In genomic region chr6:52995079-52995912, GRCh38 we compare ENCODE assay signal across 1 cellular context.
TF ChIP-seq lines count a peak whose summit lies in the region.
"Not testable (repeated sequence)": the region's sequence is repeated elsewhere in the genome, so short reads cannot be mapped to it uniquely, and the experiment has no call there.

A gene with protein sequence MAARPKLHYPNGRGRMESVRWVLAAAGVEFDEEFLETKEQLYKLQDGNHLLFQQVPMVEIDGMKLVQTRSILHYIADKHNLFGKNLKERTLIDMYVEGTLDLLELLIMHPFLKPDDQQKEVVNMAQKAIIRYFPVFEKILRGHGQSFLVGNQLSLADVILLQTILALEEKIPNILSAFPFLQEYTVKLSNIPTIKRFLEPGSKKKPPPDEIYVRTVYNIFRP (minus strand): TSS chr6:52995284. CDS start chr6:52994243, 1,041 bp downstream.

TF ChIP-seq in K562, 482 proteins besides CTCF, POLR2A, EP300 and RAD21 (continued from another document and continues in another):
- TF ChIP-seq ZBTB40 (IDR thresholded peaks at IDR 0.05): peak; percentile 88
- not testable (repeated sequence) for TF ChIP-seq ZBTB40 (CRISPR knock-in tag; IDR thresholded peaks at IDR 0.05); NR2C1 (IDR thresholded peaks at IDR 0.05)
- peak; percentile 76; the same call in 1 of the 2 replicates for TF ChIP-seq ILF3 (IDR thresholded peaks at IDR 0.05; ENCODE audit: borderline replicate concordance)
- peak; percentile 90 for TF ChIP-seq CXXC5 (CRISPR knock-in tag; IDR thresholded peaks at IDR 0.05)
- peak; percentile 71 for TF ChIP-seq TFAP4 (CRISPR knock-in tag; IDR thresholded peaks at IDR 0.05; ENCODE audit: borderline replicate concordance)
- peak; percentile 73 for TF ChIP-seq SMAD4 (CRISPR knock-in tag; conservative IDR thresholded peaks at IDR 0.05)
- TF ChIP-seq ZBTB1 (CRISPR knock-in tag; IDR thresholded peaks at IDR 0.05; ENCODE audit: borderline replicate concordance, low read depth): peak; percentile 85
- peak; percentile 85 for TF ChIP-seq ZBTB2 (IDR thresholded peaks at IDR 0.05)
- TF ChIP-seq XRCC5 (IDR thresholded peaks at IDR 0.05; ENCODE audit: low read depth, low read length): peak; percentile 82
- TF ChIP-seq SRF (CRISPR knock-in tag; IDR thresholded peaks at IDR 0.05): peak in 1 of 2 experiments; percentile 34; a peak in 3 of 4 replicates
- peak; percentile 41 for TF ChIP-seq MTA2 (IDR thresholded peaks at IDR 0.05; ENCODE audit: low read depth)
- peak; percentile 55 for TF ChIP-seq CBFA2T3 (IDR thresholded peaks at IDR 0.05)
- TF ChIP-seq ATF7 (IDR thresholded peaks at IDR 0.05): peak; percentile 95
- TF ChIP-seq MAFK (IDR thresholded peaks at IDR 0.05; ENCODE audit: low read length): peak; percentile 83
- peak; percentile 43; the same call in 1 of the 2 replicates for TF ChIP-seq RFX5 (IDR thresholded peaks at IDR 0.05; ENCODE audit: low read depth, low read length)
- TF ChIP-seq SMC3 (conservative IDR thresholded peaks at IDR 0.05; ENCODE audit: insufficient read depth, low read depth, low read length): peak; percentile 85
- TF ChIP-seq THRAP3 (IDR thresholded peaks at IDR 0.05; ENCODE audit: borderline replicate concordance): peak; percentile 92
- peak; percentile 84 to 86 for TF ChIP-seq NRF1 (conservative IDR thresholded peaks at IDR 0.05 in 1 of 2, IDR thresholded peaks at IDR 0.05 in 1 of 2)
- peak; percentile 82 for TF ChIP-seq ZNF197 (CRISPR knock-in tag; IDR thresholded peaks at IDR 0.05; ENCODE audit: low read depth)
- TF ChIP-seq CCNT2 (IDR thresholded peaks at IDR 0.05; ENCODE audit: borderline replicate concordance, extremely low read depth, insufficient read length, low read depth, low read length): peak; percentile 46
- peak; percentile 72 for TF ChIP-seq RBFOX2 (IDR thresholded peaks at IDR 0.05; ENCODE audit: low read depth, low read length)
- TF ChIP-seq, protein P1, sequence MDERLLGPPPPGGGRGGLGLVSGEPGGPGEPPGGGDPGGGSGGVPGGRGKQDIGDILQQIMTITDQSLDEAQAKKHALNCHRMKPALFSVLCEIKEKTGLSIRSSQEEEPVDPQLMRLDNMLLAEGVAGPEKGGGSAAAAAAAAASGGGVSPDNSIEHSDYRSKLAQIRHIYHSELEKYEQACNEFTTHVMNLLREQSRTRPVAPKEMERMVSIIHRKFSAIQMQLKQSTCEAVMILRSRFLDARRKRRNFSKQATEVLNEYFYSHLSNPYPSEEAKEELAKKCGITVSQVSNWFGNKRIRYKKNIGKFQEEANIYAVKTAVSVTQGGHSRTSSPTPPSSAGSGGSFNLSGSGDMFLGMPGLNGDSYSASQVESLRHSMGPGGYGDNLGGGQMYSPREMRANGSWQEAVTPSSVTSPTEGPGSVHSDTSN (CRISPR knock-in tag; IDR thresholded peaks at IDR 0.05; ENCODE audit: low read depth): not testable (repeated sequence)
- TF ChIP-seq, protein P1 (tag; conservative IDR thresholded peaks at IDR 0.05; ENCODE audit: low read depth): peak; percentile 71
- TF ChIP-seq TCF3 (CRISPR knock-in tag; IDR thresholded peaks at IDR 0.05): peak; percentile 63
- TF ChIP-seq, protein P2, sequence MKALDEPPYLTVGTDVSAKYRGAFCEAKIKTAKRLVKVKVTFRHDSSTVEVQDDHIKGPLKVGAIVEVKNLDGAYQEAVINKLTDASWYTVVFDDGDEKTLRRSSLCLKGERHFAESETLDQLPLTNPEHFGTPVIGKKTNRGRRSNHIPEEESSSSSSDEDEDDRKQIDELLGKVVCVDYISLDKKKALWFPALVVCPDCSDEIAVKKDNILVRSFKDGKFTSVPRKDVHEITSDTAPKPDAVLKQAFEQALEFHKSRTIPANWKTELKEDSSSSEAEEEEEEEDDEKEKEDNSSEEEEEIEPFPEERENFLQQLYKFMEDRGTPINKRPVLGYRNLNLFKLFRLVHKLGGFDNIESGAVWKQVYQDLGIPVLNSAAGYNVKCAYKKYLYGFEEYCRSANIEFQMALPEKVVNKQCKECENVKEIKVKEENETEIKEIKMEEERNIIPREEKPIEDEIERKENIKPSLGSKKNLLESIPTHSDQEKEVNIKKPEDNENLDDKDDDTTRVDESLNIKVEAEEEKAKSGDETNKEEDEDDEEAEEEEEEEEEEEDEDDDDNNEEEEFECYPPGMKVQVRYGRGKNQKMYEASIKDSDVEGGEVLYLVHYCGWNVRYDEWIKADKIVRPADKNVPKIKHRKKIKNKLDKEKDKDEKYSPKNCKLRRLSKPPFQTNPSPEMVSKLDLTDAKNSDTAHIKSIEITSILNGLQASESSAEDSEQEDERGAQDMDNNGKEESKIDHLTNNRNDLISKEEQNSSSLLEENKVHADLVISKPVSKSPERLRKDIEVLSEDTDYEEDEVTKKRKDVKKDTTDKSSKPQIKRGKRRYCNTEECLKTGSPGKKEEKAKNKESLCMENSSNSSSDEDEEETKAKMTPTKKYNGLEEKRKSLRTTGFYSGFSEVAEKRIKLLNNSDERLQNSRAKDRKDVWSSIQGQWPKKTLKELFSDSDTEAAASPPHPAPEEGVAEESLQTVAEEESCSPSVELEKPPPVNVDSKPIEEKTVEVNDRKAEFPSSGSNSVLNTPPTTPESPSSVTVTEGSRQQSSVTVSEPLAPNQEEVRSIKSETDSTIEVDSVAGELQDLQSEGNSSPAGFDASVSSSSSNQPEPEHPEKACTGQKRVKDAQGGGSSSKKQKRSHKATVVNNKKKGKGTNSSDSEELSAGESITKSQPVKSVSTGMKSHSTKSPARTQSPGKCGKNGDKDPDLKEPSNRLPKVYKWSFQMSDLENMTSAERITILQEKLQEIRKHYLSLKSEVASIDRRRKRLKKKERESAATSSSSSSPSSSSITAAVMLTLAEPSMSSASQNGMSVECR (CRISPR knock-in tag; IDR thresholded peaks at IDR 0.05): peak; percentile 38; the same call in 1 of the 2 replicates
- peak; percentile 100 for TF ChIP-seq CTBP1 (IDR thresholded peaks at IDR 0.05; ENCODE audit: borderline replicate concordance)
- TF ChIP-seq LCOR (CRISPR knock-in tag; IDR thresholded peaks at IDR 0.05): peak; percentile 80; the same call in 1 of the 2 replicates
- peak; percentile 93 for TF ChIP-seq ZNF316 (IDR thresholded peaks at IDR 0.05)
- TF ChIP-seq SNAPC5 (CRISPR knock-in tag; IDR thresholded peaks at IDR 0.05): peak; percentile 97
- peak; percentile 86; the same call in 1 of the 2 replicates for TF ChIP-seq MTA3 (IDR thresholded peaks at IDR 0.05; ENCODE audit: borderline replicate concordance)
- TF ChIP-seq KDM2B (CRISPR knock-in tag; IDR thresholded peaks at IDR 0.05): 0 out of 2 replicates have a peak, but pooled peaks have one; percentile 50
- TF ChIP-seq, protein P3, sequence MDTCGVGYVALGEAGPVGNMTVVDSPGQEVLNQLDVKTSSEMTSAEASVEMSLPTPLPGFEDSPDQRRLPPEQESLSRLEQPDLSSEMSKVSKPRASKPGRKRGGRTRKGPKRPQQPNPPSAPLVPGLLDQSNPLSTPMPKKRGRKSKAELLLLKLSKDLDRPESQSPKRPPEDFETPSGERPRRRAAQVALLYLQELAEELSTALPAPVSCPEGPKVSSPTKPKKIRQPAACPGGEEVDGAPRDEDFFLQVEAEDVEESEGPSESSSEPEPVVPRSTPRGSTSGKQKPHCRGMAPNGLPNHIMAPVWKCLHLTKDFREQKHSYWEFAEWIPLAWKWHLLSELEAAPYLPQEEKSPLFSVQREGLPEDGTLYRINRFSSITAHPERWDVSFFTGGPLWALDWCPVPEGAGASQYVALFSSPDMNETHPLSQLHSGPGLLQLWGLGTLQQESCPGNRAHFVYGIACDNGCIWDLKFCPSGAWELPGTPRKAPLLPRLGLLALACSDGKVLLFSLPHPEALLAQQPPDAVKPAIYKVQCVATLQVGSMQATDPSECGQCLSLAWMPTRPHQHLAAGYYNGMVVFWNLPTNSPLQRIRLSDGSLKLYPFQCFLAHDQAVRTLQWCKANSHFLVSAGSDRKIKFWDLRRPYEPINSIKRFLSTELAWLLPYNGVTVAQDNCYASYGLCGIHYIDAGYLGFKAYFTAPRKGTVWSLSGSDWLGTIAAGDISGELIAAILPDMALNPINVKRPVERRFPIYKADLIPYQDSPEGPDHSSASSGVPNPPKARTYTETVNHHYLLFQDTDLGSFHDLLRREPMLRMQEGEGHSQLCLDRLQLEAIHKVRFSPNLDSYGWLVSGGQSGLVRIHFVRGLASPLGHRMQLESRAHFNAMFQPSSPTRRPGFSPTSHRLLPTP (IDR thresholded peaks at IDR 0.05; ENCODE audit: borderline replicate concordance, extremely low read depth, insufficient read length): peak; percentile 8
- TF ChIP-seq NR2C1 (tag; IDR thresholded peaks at IDR 0.05): peak; percentile 60; the same call in 1 of the 2 replicates
